ENCODE assay signal across 7 cellular contexts in genomic region chr15:75701071-75702003, GRCh38. TPM values are rescaled to one million over a fixed set of nuclear protein-coding genes. Genes with fewer than 3 reads are reported as not detected.
DNase-seq lines count a peak whose midpoint lies in the region; ATAC-seq, FAIRE-seq and TF ChIP-seq lines count a peak whose summit lies in the region.
"Not testable (repeated sequence)": the region's sequence is repeated elsewhere in the genome, so short reads cannot be mapped to it uniquely, and the experiment has no call there.

No MANE protein-coding gene starts in this region.

- CTCF ChIA-PET in activated B cell treated with CpG ODN at 0.5 μM for 24 hours (lab: Charles Lee), result not testable (repeated sequence)

- not testable (repeated sequence) for H3K36me3 Mint-ChIP-seq in activated B cell treated with CpG ODN at 0.5 μM for 24 hours (ENCODE audit: low read depth)

- ATAC-seq in activated B cell treated with CpG ODN at 0.5 μM for 24 hours (ENCODE audit: low read depth); heart right ventricle: not testable (repeated sequence)

- not testable (repeated sequence) for H3K36me3 ChIP-seq in colonic mucosa; heart right ventricle; muscle layer of duodenum (ENCODE audit: control insufficient read depth in 1 of 2, insufficient read depth in 2 of 2, low read length in 2 of 2); sigmoid colon; suprapubic skin

- TF ChIP-seq EP300 in sigmoid colon (IDR thresholded peaks at IDR 0.05); suprapubic skin (IDR thresholded peaks at IDR 0.05): not testable (repeated sequence)

- not testable (repeated sequence) for H3K4me1 ChIP-seq in colonic mucosa
- peaks cover 9 to 86% (median 43%) of the 10 kb centered on the region in 9 donors for H3K4me1 ChIP-seq in heart right ventricle
- peaks cover 4 to 78% of the 10 kb centered on the region in 2 donors for H3K4me1 ChIP-seq in muscle layer of duodenum (ENCODE audit: control insufficient read depth in 1 of 2, insufficient read depth in 2 of 2, low read length in 2 of 2)
- H3K4me1 ChIP-seq in sigmoid colon, result peaks cover 0 to 87% (median 85%) of the 10 kb centered on the region in 4 donors
- peaks cover 73% of the 10 kb centered on the region for H3K4me1 ChIP-seq in suprapubic skin

- not testable (repeated sequence) for DNase-seq in GM18507 (ENCODE audit: extremely low spot score, insufficient read length, low read depth); activated B cell treated with CpG ODN at 0.5 μM for 24 hours; colonic mucosa; heart right ventricle; sigmoid colon
- peak in 1 of 2 donors; percentile 68 for DNase-seq in suprapubic skin (ENCODE audit: low spot score in 2 of 2)

- WGBS in heart right ventricle, 2 donors, result 76 to 86% methylated on average over 10 to 13 of the region's 13 CpGs
- 81 to 83% methylated on average over 13 of the region's 13 CpGs for WGBS in sigmoid colon, 2 donors
- 72% methylated on average over 12 of the region's 13 CpGs for WGBS in suprapubic skin

- not testable (repeated sequence) for H3K9me3 ChIP-seq in colonic mucosa; heart right ventricle; muscle layer of duodenum (ENCODE audit: control insufficient read depth in 1 of 2, low read length in 2 of 2); sigmoid colon; suprapubic skin

- H3K4me1 Mint-ChIP-seq in activated B cell treated with CpG ODN at 0.5 μM for 24 hours, result peaks cover 59% of the 10 kb centered on the region

- intact Hi-C loops in activated B cell treated with CpG ODN at 0.5 μM for 24 hours (cut with micrococcal nuclease); colonic mucosa (cut with DNase I); heart right ventricle (cut with DNase I); sigmoid colon (cut with DNase I): not testable (repeated sequence)

- not testable (repeated sequence) for H3K9me3 Mint-ChIP-seq in activated B cell treated with CpG ODN at 0.5 μM for 24 hours

- not testable (repeated sequence) for H3K4me3 ChIP-seq in colonic mucosa; heart right ventricle; muscle layer of duodenum (ENCODE audit: low read depth in 1 of 2, low read length in 2 of 2); suprapubic skin
- H3K4me3 ChIP-seq in sigmoid colon, result peak overlapping the region in 1 of 4 donors; percentile 8

- not testable (repeated sequence) for TF ChIP-seq POLR2A in sigmoid colon (IDR thresholded peaks at IDR 0.05); suprapubic skin (IDR thresholded peaks at IDR 0.05)

- H3K27me3 Mint-ChIP-seq in activated B cell treated with CpG ODN at 0.5 μM for 24 hours, result not testable (repeated sequence)

- POLR2A ChIA-PET in activated B cell treated with CpG ODN at 0.5 μM for 24 hours (lab: Charles Lee), result not testable (repeated sequence)

- TF ChIP-seq CTCF in activated B cell treated with CpG ODN at 0.5 μM for 24 hours (IDR thresholded peaks at IDR 0.05); colonic mucosa (IDR thresholded peaks at IDR 0.05); heart right ventricle (IDR thresholded peaks at IDR 0.05); sigmoid colon (IDR thresholded peaks at IDR 0.05); suprapubic skin (IDR thresholded peaks at IDR 0.05): not testable (repeated sequence)

- not testable (repeated sequence) for H3K27ac ChIP-seq in colonic mucosa
- peak overlapping the region; percentile 34 to 75 (median 60) for H3K27ac ChIP-seq in heart right ventricle
- peak overlapping the region; percentile 63 for H3K27ac ChIP-seq in muscle layer of duodenum (ENCODE audit: low read length)
- H3K27ac ChIP-seq in sigmoid colon, result peak overlapping the region; percentile 95 to 99 (median 97)
- H3K27ac ChIP-seq in suprapubic skin, result peak overlapping the region; percentile 60

- FAIRE-seq in GM18507 (lab: Jason Lieb, UNC), result peak; percentile 72

- H3K4me3 Mint-ChIP-seq in activated B cell treated with CpG ODN at 0.5 μM for 24 hours, result not testable (repeated sequence)

- H3K27me3 ChIP-seq in colonic mucosa; muscle layer of duodenum (ENCODE audit: low read depth, low read length); sigmoid colon; suprapubic skin: not testable (repeated sequence)
- peaks cover 0 to 12% (median 0%) of the 10 kb centered on the region in 7 donors for H3K27me3 ChIP-seq in heart right ventricle

- H3K9ac ChIP-seq in colonic mucosa (ENCODE audit: low read depth in 2 of 2, low read length in 2 of 2), result peak overlapping the region; percentile 3 to 26

- H3K27ac Mint-ChIP-seq in activated B cell treated with CpG ODN at 0.5 μM for 24 hours, result peak overlapping the region; percentile 18

RNA-seq across cellular contexts. Expression of gene CSPG4, which starts 11.3 kb away (rescaled TPM):
- total RNA-seq in activated B cell treated with CpG ODN at 0.5 μM for 24 hours, result not detected in 2 replicates
- 10 to 100 TPM in 1 of 2 donors, 1 to 10 TPM in 1; 2.1 to 12.7 TPM for total RNA-seq in colonic mucosa
- total RNA-seq in heart right ventricle, result 10 to 100 TPM in 8 of 10 donors, 1 to 10 TPM in 2; 7.4 to 19.8 (median 13.0) TPM
- 10 to 100 TPM; 12.1 TPM for polyA plus RNA-seq in heart right ventricle
- total RNA-seq in sigmoid colon, result 100 to 1,000 TPM in 2 of 4 donors, 10 to 100 TPM in 2; 45.7 to 151 (median 93.9) TPM
- 1 to 10 TPM in 1 of 3 donors, under 1 TPM in 2; 0.23 to 8.4 (median 0.60) TPM for polyA plus RNA-seq in sigmoid colon
- 10 to 100 TPM; 12.8 to 19.7 (median 14.0) TPM for total RNA-seq in suprapubic skin

RNA-seq across cellular contexts. Expression of gene SNX33, which starts 53.6 kb away (rescaled TPM):
- total RNA-seq in activated B cell treated with CpG ODN at 0.5 μM for 24 hours (0.22 and 0.34 TPM in 2 replicates), colonic mucosa (10 to 100 TPM; 26.2 to 28.1 TPM), heart right ventricle (10 to 100 TPM in 4 of 10 donors, 1 to 10 TPM in 6; 7.6 to 14.8 (median 9.8) TPM), sigmoid colon (10 to 100 TPM; 20.1 to 32.7 (median 25.8) TPM), suprapubic skin (10 to 100 TPM; 32.1 to 59.7 (median 49.5) TPM)
- polyA plus RNA-seq in heart right ventricle (1 to 10 TPM; 7.4 to 8.1 TPM), sigmoid colon (10 to 100 TPM in 2 of 3 donors, 1 to 10 TPM in 1; 9.0 to 20.9 (median 12.7) TPM)
